ENCODE assay signal across 1 cellular context in genomic region chr13:39602614-39603366, GRCh38.
TF ChIP-seq lines count a peak whose summit lies in the region.

LHFPL6 (minus strand) TSS chr13:39603193.

TF ChIP-seq in WTC11, 78 proteins besides CTCF, POLR2A, EP300 and RAD21 (continued from another document):
- TF ChIP-seq HMGXB4 (CRISPR knock-in tag; IDR thresholded peaks at IDR 0.05) (peak; percentile 83), ESRRA (CRISPR knock-in tag; IDR thresholded peaks at IDR 0.05; ENCODE audit: borderline replicate concordance) (no peak), ZNF396 (CRISPR knock-in tag; IDR thresholded peaks at IDR 0.05; ENCODE audit: borderline replicate concordance) (no peak), ZNF121 (CRISPR knock-in tag; IDR thresholded peaks at IDR 0.05) (no peak), ARID4B (CRISPR knock-in tag; IDR thresholded peaks at IDR 0.05; ENCODE audit: borderline replicate concordance) (peak; percentile 65; the same call in 1 of the 2 replicates), CBFB (CRISPR knock-in tag; IDR thresholded peaks at IDR 0.05; ENCODE audit: low read depth) (no peak), FOXK1 (CRISPR knock-in tag; IDR thresholded peaks at IDR 0.05) (0 out of 2 replicates have a peak, but pooled peaks have one; percentile 11), ZNF263 (CRISPR knock-in tag; IDR thresholded peaks at IDR 0.05; ENCODE audit: low read depth) (no peak), EMX1 (CRISPR knock-in tag; IDR thresholded peaks at IDR 0.05) (no peak), ZNF532 (CRISPR knock-in tag; IDR thresholded peaks at IDR 0.05; ENCODE audit: borderline replicate concordance) (no peak), PREB (CRISPR knock-in tag; IDR thresholded peaks at IDR 0.05; ENCODE audit: borderline replicate concordance) (no peak), OVOL2 (CRISPR knock-in tag; IDR thresholded peaks at IDR 0.05; ENCODE audit: borderline replicate concordance) (no peak), GRHL2 (CRISPR knock-in tag; IDR thresholded peaks at IDR 0.05; ENCODE audit: insufficient replicate concordance, severe bottlenecking) (no peak)
- TF ChIP-seq, protein P1, sequence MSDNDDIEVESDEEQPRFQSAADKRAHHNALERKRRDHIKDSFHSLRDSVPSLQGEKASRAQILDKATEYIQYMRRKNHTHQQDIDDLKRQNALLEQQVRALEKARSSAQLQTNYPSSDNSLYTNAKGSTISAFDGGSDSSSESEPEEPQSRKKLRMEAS (CRISPR knock-in tag; IDR thresholded peaks at IDR 0.05), result peak; percentile 35; the same call in 1 of the 2 replicates
- TF ChIP-seq, protein P2, sequence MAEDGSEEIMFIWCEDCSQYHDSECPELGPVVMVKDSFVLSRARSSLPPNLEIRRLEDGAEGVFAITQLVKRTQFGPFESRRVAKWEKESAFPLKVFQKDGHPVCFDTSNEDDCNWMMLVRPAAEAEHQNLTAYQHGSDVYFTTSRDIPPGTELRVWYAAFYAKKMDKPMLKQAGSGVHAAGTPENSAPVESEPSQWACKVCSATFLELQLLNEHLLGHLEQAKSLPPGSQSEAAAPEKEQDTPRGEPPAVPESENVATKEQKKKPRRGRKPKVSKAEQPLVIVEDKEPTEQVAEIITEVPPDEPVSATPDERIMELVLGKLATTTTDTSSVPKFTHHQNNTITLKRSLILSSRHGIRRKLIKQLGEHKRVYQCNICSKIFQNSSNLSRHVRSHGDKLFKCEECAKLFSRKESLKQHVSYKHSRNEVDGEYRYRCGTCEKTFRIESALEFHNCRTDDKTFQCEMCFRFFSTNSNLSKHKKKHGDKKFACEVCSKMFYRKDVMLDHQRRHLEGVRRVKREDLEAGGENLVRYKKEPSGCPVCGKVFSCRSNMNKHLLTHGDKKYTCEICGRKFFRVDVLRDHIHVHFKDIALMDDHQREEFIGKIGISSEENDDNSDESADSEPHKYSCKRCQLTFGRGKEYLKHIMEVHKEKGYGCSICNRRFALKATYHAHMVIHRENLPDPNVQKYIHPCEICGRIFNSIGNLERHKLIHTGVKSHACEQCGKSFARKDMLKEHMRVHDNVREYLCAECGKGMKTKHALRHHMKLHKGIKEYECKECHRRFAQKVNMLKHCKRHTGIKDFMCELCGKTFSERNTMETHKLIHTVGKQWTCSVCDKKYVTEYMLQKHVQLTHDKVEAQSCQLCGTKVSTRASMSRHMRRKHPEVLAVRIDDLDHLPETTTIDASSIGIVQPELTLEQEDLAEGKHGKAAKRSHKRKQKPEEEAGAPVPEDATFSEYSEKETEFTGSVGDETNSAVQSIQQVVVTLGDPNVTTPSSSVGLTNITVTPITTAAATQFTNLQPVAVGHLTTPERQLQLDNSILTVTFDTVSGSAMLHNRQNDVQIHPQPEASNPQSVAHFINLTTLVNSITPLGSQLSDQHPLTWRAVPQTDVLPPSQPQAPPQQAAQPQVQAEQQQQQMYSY (CRISPR knock-in tag; IDR thresholded peaks at IDR 0.05), result no peak
- TF ChIP-seq, protein P3, sequence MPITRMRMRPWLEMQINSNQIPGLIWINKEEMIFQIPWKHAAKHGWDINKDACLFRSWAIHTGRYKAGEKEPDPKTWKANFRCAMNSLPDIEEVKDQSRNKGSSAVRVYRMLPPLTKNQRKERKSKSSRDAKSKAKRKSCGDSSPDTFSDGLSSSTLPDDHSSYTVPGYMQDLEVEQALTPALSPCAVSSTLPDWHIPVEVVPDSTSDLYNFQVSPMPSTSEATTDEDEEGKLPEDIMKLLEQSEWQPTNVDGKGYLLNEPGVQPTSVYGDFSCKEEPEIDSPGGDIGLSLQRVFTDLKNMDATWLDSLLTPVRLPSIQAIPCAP (CRISPR knock-in tag; IDR thresholded peaks at IDR 0.05), result no peak
- TF ChIP-seq, protein P4, sequence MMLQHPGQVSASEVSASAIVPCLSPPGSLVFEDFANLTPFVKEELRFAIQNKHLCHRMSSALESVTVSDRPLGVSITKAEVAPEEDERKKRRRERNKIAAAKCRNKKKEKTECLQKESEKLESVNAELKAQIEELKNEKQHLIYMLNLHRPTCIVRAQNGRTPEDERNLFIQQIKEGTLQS (CRISPR knock-in tag; conservative IDR thresholded peaks at IDR 0.05), result no peak
- TF ChIP-seq, protein P5, sequence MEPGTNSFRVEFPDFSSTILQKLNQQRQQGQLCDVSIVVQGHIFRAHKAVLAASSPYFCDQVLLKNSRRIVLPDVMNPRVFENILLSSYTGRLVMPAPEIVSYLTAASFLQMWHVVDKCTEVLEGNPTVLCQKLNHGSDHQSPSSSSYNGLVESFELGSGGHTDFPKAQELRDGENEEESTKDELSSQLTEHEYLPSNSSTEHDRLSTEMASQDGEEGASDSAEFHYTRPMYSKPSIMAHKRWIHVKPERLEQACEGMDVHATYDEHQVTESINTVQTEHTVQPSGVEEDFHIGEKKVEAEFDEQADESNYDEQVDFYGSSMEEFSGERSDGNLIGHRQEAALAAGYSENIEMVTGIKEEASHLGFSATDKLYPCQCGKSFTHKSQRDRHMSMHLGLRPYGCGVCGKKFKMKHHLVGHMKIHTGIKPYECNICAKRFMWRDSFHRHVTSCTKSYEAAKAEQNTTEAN (CRISPR knock-in tag; IDR thresholded peaks at IDR 0.05), result no peak
